ENCODE assay signal across 3 cellular contexts in genomic region chr7:155800301-155800700, GRCh38.
TF ChIP-seq lines count a peak whose summit lies in the region.

No MANE protein-coding gene starts in this region.

TF ChIP-seq in SK-N-SH, 30 proteins besides CTCF, POLR2A, EP300 and RAD21 (continued from another document):
- no peak for TF ChIP-seq GABPA (IDR thresholded peaks at IDR 0.05; ENCODE audit: low read depth)
- TF ChIP-seq PBX3 (IDR thresholded peaks at IDR 0.05) = no peak
- TF ChIP-seq ZBTB33 (IDR thresholded peaks at IDR 0.05; ENCODE audit: borderline replicate concordance, low read depth) = no peak
- TF ChIP-seq ELF1 (IDR thresholded peaks at IDR 0.05) = no peak
- TF ChIP-seq JUND (IDR thresholded peaks at IDR 0.05) = no peak
- TF ChIP-seq REST (IDR thresholded peaks at IDR 0.05; ENCODE audit: low read depth, low read length) = no peak

TF ChIP-seq in SK-N-SH treated with all-trans-retinoic acid at 6 μM for 48 hours, 23 proteins besides CTCF, POLR2A, EP300 and RAD21 (continued from another document):
- TF ChIP-seq ZNF8 (CRISPR knock-in tag; IDR thresholded peaks at IDR 0.05) (no peak), POU6F1 (CRISPR knock-in tag; IDR thresholded peaks at IDR 0.05; ENCODE audit: borderline replicate concordance, low read depth) (no peak), CSDC2 (CRISPR knock-in tag; IDR thresholded peaks at IDR 0.05) (no peak), CREB5 (CRISPR knock-in tag; IDR thresholded peaks at IDR 0.05; ENCODE audit: low read depth) (no peak)

TF ChIP-seq in HepG2, 621 proteins besides CTCF, POLR2A, EP300 and RAD21:
- no peak for TF ChIP-seq ZNF282 (IDR thresholded peaks at IDR 0.05; ENCODE audit: partially characterized antibody)
- no peak for TF ChIP-seq ZNF280D (CRISPR knock-in tag; IDR thresholded peaks at IDR 0.05)
- TF ChIP-seq HHEX (CRISPR knock-in tag; IDR thresholded peaks at IDR 0.05) = no peak
- no peak for TF ChIP-seq NFIC (IDR thresholded peaks at IDR 0.05; ENCODE audit: low read length)
